ENCODE assay signal across 1 cellular context in the genomic region with DNA sequence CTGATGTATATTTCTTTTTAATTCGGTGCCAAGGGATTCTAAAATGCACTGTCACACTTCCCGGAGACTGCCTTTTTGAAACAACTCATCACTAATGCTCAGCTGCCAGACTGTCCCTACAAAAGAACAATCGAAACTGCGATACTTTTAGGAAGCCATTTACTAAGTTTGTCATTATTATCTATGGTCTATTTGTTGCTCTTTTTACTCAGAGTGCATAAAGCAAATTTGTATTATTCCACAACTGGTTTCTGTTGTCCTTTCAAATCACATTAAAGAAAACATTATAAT.
TF ChIP-seq lines count a peak whose summit lies in the region.

No MANE protein-coding gene starts in this region.

TF ChIP-seq in GM23338, 12 proteins besides CTCF, POLR2A, EP300 and RAD21 (continued from another document):
- no peak for TF ChIP-seq REST (IDR thresholded peaks at IDR 0.05; ENCODE audit: unreplicated experiment)
- TF ChIP-seq EZH2phosphoT487 (IDR thresholded peaks at IDR 0.05; ENCODE audit: unreplicated experiment): no peak
- TF ChIP-seq ZNF114 (CRISPR knock-in tag; IDR thresholded peaks at IDR 0.05): no peak
- TF ChIP-seq NANOG (IDR thresholded peaks at IDR 0.05; ENCODE audit: borderline replicate concordance): no peak
- TF ChIP-seq POLR2AphosphoS5 (IDR thresholded peaks at IDR 0.05; ENCODE audit: low read depth): no peak
- TF ChIP-seq ZNF331 (CRISPR knock-in tag; IDR thresholded peaks at IDR 0.05; ENCODE audit: low read depth): no peak
- no peak for TF ChIP-seq STAT1 (IDR thresholded peaks at IDR 0.05; ENCODE audit: unreplicated experiment)
- no peak for TF ChIP-seq JUNB (IDR thresholded peaks at IDR 0.05; ENCODE audit: unreplicated experiment)
- TF ChIP-seq ZNF462 (CRISPR knock-in tag; IDR thresholded peaks at IDR 0.05): no peak
